9 cellular contexts compared by ENCODE assay signal in the genomic region with DNA sequence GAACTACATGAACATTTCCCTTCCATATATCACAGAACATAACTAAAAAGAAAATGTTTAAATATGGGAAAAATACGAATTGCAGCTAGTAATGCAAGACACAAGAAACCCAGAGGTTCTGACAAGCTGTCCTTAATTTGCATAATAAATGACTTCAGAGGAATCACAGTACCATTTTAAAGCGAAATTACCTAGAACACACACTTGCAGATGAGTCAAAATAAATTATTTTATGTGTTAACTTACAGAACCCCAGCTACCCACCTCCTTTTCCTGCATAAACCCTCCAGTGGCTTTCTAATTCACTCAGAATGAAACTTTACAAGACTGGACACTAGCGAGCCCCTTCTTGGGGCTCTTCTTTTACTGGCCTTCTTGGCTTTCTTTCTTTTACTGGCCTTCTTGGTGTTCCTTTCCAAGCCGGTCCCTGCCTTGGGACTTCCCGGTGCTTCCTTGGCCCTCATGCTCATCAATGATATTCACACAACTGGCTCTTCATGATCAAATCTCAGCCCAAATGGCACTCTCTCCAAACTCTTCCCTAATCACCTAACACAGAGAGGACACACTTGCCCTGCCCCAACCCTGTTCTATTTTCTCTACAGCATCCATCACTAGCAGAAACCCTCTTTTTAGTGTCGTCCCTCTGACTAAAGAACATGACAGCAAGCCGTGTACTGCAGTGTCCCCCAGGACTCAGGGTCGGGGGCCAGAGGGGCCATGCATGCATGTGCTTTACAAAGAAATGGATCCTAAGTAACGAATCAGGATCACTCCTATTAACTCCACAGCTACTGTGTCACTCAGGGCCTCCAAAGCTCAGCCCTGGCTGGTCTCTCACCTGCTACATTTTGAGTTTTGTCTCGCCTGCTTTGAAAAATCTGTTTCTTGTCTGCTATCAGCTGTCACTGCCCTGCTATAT. TPM values are rescaled to one million over a fixed set of nuclear protein-coding genes. Genes with fewer than 3 reads are reported as not detected.
DNase-seq lines count a peak whose midpoint lies in the region; ATAC-seq, FAIRE-seq and TF ChIP-seq lines count a peak whose summit lies in the region.
"Had no signal": no experiment of that assay in that cellular context is flagged by ENCODE, and none has a peak within 500 bp of the region (broad histone marks: within the 10 kb centered on the region; RNA-seq: fewer than 3 reads in every experiment).

No MANE protein-coding gene starts in this region.

- H3K27me3 ChIP-seq in SU-DHL-6 (ENCODE audit: low read length) (no peaks in the 10 kb centered on the region), endodermal cell (ENCODE audit: control insufficient read depth, insufficient read depth, low read length, poor library complexity, severe bottlenecking) (no peaks in the 10 kb centered on the region), smooth muscle cell (ENCODE audit: low read depth) (no peaks in the 10 kb centered on the region)

- H3K9me3 ChIP-seq in SU-DHL-6 (ENCODE audit: insufficient read depth, low read length) (no peaks in the 10 kb centered on the region), endodermal cell (ENCODE audit: control insufficient read depth, low read length) (no peaks in the 10 kb centered on the region), smooth muscle cell (replicated peaks; ENCODE audit: low read depth) (no peaks in the 10 kb centered on the region)

- H3K4me3 ChIP-seq in SU-DHL-6 (ENCODE audit: insufficient read depth, low read length, poor library complexity, severe bottlenecking): no peak overlapping the region
- no peak overlapping the region for H3K4me3 ChIP-seq in endodermal cell (ENCODE audit: low read length)
- peak overlapping the region; percentile 19 for H3K4me3 ChIP-seq in smooth muscle cell

- H3K79me2 ChIP-seq in SU-DHL-6 (ENCODE audit: insufficient read depth, low read length) (peaks cover 63% of the 10 kb centered on the region), smooth muscle cell (ENCODE audit: low read depth) (peaks cover 90% of the 10 kb centered on the region)

- no peak for ATAC-seq in GM18870 (IDR thresholded peaks at IDR 0.05; ENCODE audit: unreplicated experiment)

- H3K9me3 Mint-ChIP-seq in endodermal cell: no peaks in the 10 kb centered on the region
- no peaks in the 10 kb centered on the region for H3K9me3 Mint-ChIP-seq in chondrocyte (ENCODE audit: low read depth)

- H3K4me1 ChIP-seq in endodermal cell (ENCODE audit: control insufficient read depth, insufficient read depth, low read length): peaks cover 18% of the 10 kb centered on the region
- peaks cover 43% of the 10 kb centered on the region for H3K4me1 ChIP-seq in smooth muscle cell (ENCODE audit: low read depth)

- TF ChIP-seq CTCF in SU-DHL-6 (IDR thresholded peaks at IDR 0.05; ENCODE audit: insufficient read depth, low read length, poor library complexity, severe bottlenecking): no peak
- TF ChIP-seq CTCF in endodermal cell (conservative IDR thresholded peaks at IDR 0.05): no peak
- TF ChIP-seq CTCF in smooth muscle cell (IDR thresholded peaks at IDR 0.05; ENCODE audit: borderline replicate concordance, insufficient read depth, poor library complexity, severe bottlenecking): no peak
- no peak for TF ChIP-seq CTCF in chondrocyte (IDR thresholded peaks at IDR 0.05)

- POLR2A ChIA-PET in HEK293T (lab: Yijun Ruan, JAX): interaction anchor here (1.6 kb wide), 1 partner anchor 25 kb away, joined by 4 read pairs; no protein-coding TSS in a partner anchor

- H3K4me2 ChIP-seq in SU-DHL-6 (ENCODE audit: low read depth, low read length, poor library complexity, severe bottlenecking) (peak overlapping the region; percentile 44), smooth muscle cell (peak overlapping the region; percentile 88)

- peak overlapping the region; percentile 40 for H3K27ac ChIP-seq in SU-DHL-6 (ENCODE audit: low read depth, low read length)
- H3K27ac ChIP-seq in endodermal cell (ENCODE audit: low read depth, low read length): no peak overlapping the region
- peak overlapping the region; percentile 74 for H3K27ac ChIP-seq in smooth muscle cell (ENCODE audit: low read depth)

- H3K27me3 Mint-ChIP-seq in endodermal cell (ENCODE audit: insufficient read depth): no peaks in the 10 kb centered on the region
- H3K27me3 Mint-ChIP-seq in chondrocyte (ENCODE audit: low read depth): no peaks in the 10 kb centered on the region

- peaks cover 57% of the 10 kb centered on the region for H3K4me1 Mint-ChIP-seq in endodermal cell
- H3K4me1 Mint-ChIP-seq in chondrocyte (ENCODE audit: low read depth): peaks cover 77% of the 10 kb centered on the region

- DNase-seq in GM19239 (ENCODE audit: insufficient read length, low spot score) (no peak), endodermal cell (peak; percentile 26), smooth muscle cell (lab: John Stamatoyannopoulos, UW; ENCODE audit: unreplicated experiment) (no peak), chondrocyte (ENCODE audit: low spot score) (no peak), HEK293T (ENCODE audit: extremely low spot score) (no peak)
- DNase-seq: DMS53, NCI-H524 had no signal

- H3K9ac ChIP-seq in SU-DHL-6 (ENCODE audit: low read length): no peak overlapping the region
- H3K9ac ChIP-seq in endodermal cell (ENCODE audit: extremely low read depth, low read length, poor library complexity, severe bottlenecking): no peak overlapping the region
- H3K9ac ChIP-seq in smooth muscle cell (ENCODE audit: low read depth): no peak overlapping the region

- H3K4me3 Mint-ChIP-seq in endodermal cell (no peak overlapping the region), chondrocyte (ENCODE audit: unreplicated experiment) (no peak overlapping the region)

- peak; percentile 53 for FAIRE-seq in GM19239 (lab: Jason Lieb, UNC)

- H2AFZ ChIP-seq in SU-DHL-6 (ENCODE audit: low read depth, low read length, severe bottlenecking) (no peak overlapping the region), smooth muscle cell (ENCODE audit: low read depth) (no peak overlapping the region)

- no peak overlapping the region for H3K27ac Mint-ChIP-seq in endodermal cell
- H3K27ac Mint-ChIP-seq in chondrocyte (ENCODE audit: unreplicated experiment): no peak overlapping the region

- H3F3A ChIP-seq in SU-DHL-6 (ENCODE audit: insufficient read depth) (peaks cover 9% of the 10 kb centered on the region; the same call in 1 of the 2 replicates), smooth muscle cell (ENCODE audit: low read depth) (peaks cover 35% of the 10 kb centered on the region)

- WGBS in endodermal cell (ENCODE audit: insufficient coverage in 1 of 2, insufficient read length in 1 of 2), 2 experiments: 89 to 94% methylated on average over 7 to 10 of the region's 10 CpGs
- WGBS in smooth muscle cell (ENCODE audit: low lambda C conversion rate): 70% methylated on average over 10 of the region's 10 CpGs

- H4K20me1 ChIP-seq in SU-DHL-6 (ENCODE audit: low read depth, low read length): peaks cover 9% of the 10 kb centered on the region; the same call in 1 of the 2 replicates
- peaks cover 89% of the 10 kb centered on the region for H4K20me1 ChIP-seq in smooth muscle cell (ENCODE audit: low read depth)

- H3K36me3 ChIP-seq in SU-DHL-6 (ENCODE audit: low read length) (no peaks in the 10 kb centered on the region), endodermal cell (ENCODE audit: control insufficient read depth, insufficient read depth, low read length) (peaks cover 17% of the 10 kb centered on the region), smooth muscle cell (ENCODE audit: low read depth) (no peaks in the 10 kb centered on the region)

- CTCF ChIA-PET in HEK293T (lab: Yijun Ruan, JAX): interaction anchor here (0.7 to 1.5 kb wide), 2 partner anchors 159 to 239 kb away, joined by 3 to 4 read pairs; no protein-coding TSS in a partner anchor

- no peaks in the 10 kb centered on the region for H3K9me2 ChIP-seq in SU-DHL-6 (replicated peaks; ENCODE audit: insufficient read depth, low read length)

- H3K36me3 Mint-ChIP-seq in endodermal cell (ENCODE audit: low read depth) (peaks cover 2% of the 10 kb centered on the region), chondrocyte (ENCODE audit: low read depth) (no peaks in the 10 kb centered on the region)

TF ChIP-seq in HEK293T, 16 proteins besides CTCF, POLR2A, EP300 and RAD21 (continues in another document):
- TF ChIP-seq TARDBP (IDR thresholded peaks at IDR 0.05) (no peak), ELF4 (IDR thresholded peaks at IDR 0.05) (no peak), BHLHE40 (IDR thresholded peaks at IDR 0.05; ENCODE audit: borderline replicate concordance) (no peak), FOXK2 (IDR thresholded peaks at IDR 0.05) (no peak), FOXM1 (IDR thresholded peaks at IDR 0.05; ENCODE audit: borderline replicate concordance) (no peak), L3MBTL2 (conservative IDR thresholded peaks at IDR 0.05) (no peak), ARNT (IDR thresholded peaks at IDR 0.05) (no peak), HDGF (IDR thresholded peaks at IDR 0.05; ENCODE audit: borderline replicate concordance) (no peak), NFRKB (IDR thresholded peaks at IDR 0.05) (no peak), SUZ12 (IDR thresholded peaks at IDR 0.05) (no peak), SP1 (IDR thresholded peaks at IDR 0.05) (no peak), FOXA1 (IDR thresholded peaks at IDR 0.05) (no peak), LEF1 (IDR thresholded peaks at IDR 0.05; ENCODE audit: borderline replicate concordance) (no peak)
- TF ChIP-seq, protein P1, sequence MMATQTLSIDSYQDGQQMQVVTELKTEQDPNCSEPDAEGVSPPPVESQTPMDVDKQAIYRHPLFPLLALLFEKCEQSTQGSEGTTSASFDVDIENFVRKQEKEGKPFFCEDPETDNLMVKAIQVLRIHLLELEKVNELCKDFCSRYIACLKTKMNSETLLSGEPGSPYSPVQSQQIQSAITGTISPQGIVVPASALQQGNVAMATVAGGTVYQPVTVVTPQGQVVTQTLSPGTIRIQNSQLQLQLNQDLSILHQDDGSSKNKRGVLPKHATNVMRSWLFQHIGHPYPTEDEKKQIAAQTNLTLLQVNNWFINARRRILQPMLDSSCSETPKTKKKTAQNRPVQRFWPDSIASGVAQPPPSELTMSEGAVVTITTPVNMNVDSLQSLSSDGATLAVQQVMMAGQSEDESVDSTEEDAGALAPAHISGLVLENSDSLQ (IDR thresholded peaks at IDR 0.05): no peak

RNA-seq across cellular contexts. Expression of a gene that starts 4.8 kb away (rescaled TPM):
- total RNA-seq in endodermal cell (10 to 100 TPM; 33.3 to 39.9 TPM), smooth muscle cell (123 and 155 TPM in 2 replicates), chondrocyte (41.2 to 60.9 TPM (median 58.5 TPM) in 3 replicates)
- 29.5 TPM for polyA plus RNA-seq in endodermal cell (2013, experiment 1 of 2)
- polyA plus RNA-seq in endodermal cell (2013, experiment 2 of 2): 29.7 TPM
- 71.8 and 106 TPM in 2 replicates for polyA plus RNA-seq in smooth muscle cell

RNA-seq across cellular contexts. Expression of a gene that starts 30.2 kb away (rescaled TPM):
- total RNA-seq in endodermal cell (10 to 100 TPM; 56.1 to 60.5 TPM), smooth muscle cell (108 and 114 TPM in 2 replicates), chondrocyte (68.0 to 87.8 TPM (median 84.8 TPM) in 3 replicates)
- polyA plus RNA-seq in endodermal cell (2013, experiment 1 of 2): 63.3 TPM
- polyA plus RNA-seq in endodermal cell (2013, experiment 2 of 2): 61.3 TPM
- 130 and 142 TPM in 2 replicates for polyA plus RNA-seq in smooth muscle cell

RNA-seq across cellular contexts. Expression of a gene that starts 48.0 kb away (rescaled TPM):
- total RNA-seq in endodermal cell (100 to 1,000 TPM; 111 to 140 TPM), smooth muscle cell (24.0 and 47.1 TPM in 2 replicates), chondrocyte (35.5 to 68.0 TPM (median 35.7 TPM) in 3 replicates)
- 123 TPM for polyA plus RNA-seq in endodermal cell (2013, experiment 1 of 2)
- 111 TPM for polyA plus RNA-seq in endodermal cell (2013, experiment 2 of 2)
- 96.9 and 99.0 TPM in 2 replicates for polyA plus RNA-seq in smooth muscle cell
